In genomic region chr7:6307762-6308161, GRCh38 we compare ENCODE assay signal across 2 cellular contexts.
TF ChIP-seq lines count a peak whose summit lies in the region.

No MANE protein-coding gene starts in this region.

TF ChIP-seq in A549, 52 proteins besides CTCF, POLR2A, EP300 and RAD21 (continued from another document):
- TF ChIP-seq FOSL2 (IDR thresholded peaks at IDR 0.05) (no peak), FOSL2 (CRISPR knock-in tag; IDR thresholded peaks at IDR 0.05) (no peak), MAFK (IDR thresholded peaks at IDR 0.05; ENCODE audit: partially characterized antibody) (no peak), CEBPB (IDR thresholded peaks at IDR 0.05) (no peak), ZC3H11A (IDR thresholded peaks at IDR 0.05) (no peak), GATA3 (IDR thresholded peaks at IDR 0.05; ENCODE audit: borderline replicate concordance) (0 out of 2 replicates have a peak, but pooled peaks have one; percentile 5), ZSCAN20 (CRISPR knock-in tag; IDR thresholded peaks at IDR 0.05) (no peak), EHMT2 (IDR thresholded peaks at IDR 0.05; ENCODE audit: low read depth) (no peak)
TF ChIP-seq in A549: peak in this region for 1.

TF ChIP-seq in WTC11, 78 proteins besides CTCF, POLR2A, EP300 and RAD21 (continued from another document):
- TF ChIP-seq ATF1 (CRISPR knock-in tag; IDR thresholded peaks at IDR 0.05): no peak
